1 cellular context compared by ENCODE assay signal in genomic region chr6:150723056-150723658, GRCh38.
TF ChIP-seq lines count a peak whose summit lies in the region.

No MANE protein-coding gene starts in this region.

TF ChIP-seq in IMR-90, 13 proteins besides CTCF, POLR2A, EP300 and RAD21 (continued from another document):
- no peak for TF ChIP-seq FOS (IDR thresholded peaks at IDR 0.05; ENCODE audit: low read depth, low read length)
- TF ChIP-seq RFX5 (IDR thresholded peaks at IDR 0.05; ENCODE audit: low read depth, low read length) = no peak
- TF ChIP-seq NFE2L2 (IDR thresholded peaks at IDR 0.05; ENCODE audit: low read depth, low read length) = no peak
- no peak for TF ChIP-seq USF2 (IDR thresholded peaks at IDR 0.05; ENCODE audit: low read depth, low read length)
- no peak for TF ChIP-seq RCOR1 (IDR thresholded peaks at IDR 0.05; ENCODE audit: insufficient replicate concordance, low read length)
- TF ChIP-seq BHLHE40 (IDR thresholded peaks at IDR 0.05; ENCODE audit: low read depth, low read length) = no peak
- no peak for TF ChIP-seq MAFK (IDR thresholded peaks at IDR 0.05; ENCODE audit: low read depth, low read length)
- TF ChIP-seq CHD1 (IDR thresholded peaks at IDR 0.05; ENCODE audit: low read depth, low read length) = no peak
- TF ChIP-seq MXI1 (IDR thresholded peaks at IDR 0.05; ENCODE audit: borderline replicate concordance, low read depth, low read length) = no peak
- TF ChIP-seq SMC3 (IDR thresholded peaks at IDR 0.05; ENCODE audit: low read depth, low read length) = no peak
- no peak for TF ChIP-seq MAZ (IDR thresholded peaks at IDR 0.05; ENCODE audit: borderline replicate concordance, low read depth, low read length)
- TF ChIP-seq CEBPB (IDR thresholded peaks at IDR 0.05; ENCODE audit: low read depth, low read length) = no peak
